1 cellular context compared by ENCODE assay signal in the genomic region with DNA sequence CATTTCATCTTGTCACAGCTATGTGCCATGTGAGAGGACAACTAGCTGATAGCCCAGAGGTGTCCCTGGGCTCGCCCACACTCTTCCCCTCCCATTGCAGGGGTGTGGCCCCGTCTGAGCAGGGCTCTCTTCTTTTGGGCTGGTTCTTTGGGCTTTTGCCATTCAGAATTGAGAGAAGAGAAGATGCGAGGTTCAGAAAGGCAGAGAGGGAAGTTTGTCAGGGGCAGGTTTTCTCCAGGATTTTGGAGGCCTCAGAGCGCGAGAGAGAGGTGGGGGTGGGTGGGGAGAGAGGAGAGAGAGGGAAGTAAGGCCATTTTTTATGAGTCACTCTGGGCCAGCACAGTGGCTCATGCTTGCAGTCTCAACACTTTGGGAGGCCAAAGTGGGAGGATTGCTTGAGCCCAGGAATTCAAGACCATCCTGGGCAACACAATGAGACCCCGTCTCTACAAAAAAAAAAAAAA.
A peak's percentile ranks its signal among the peaks of the same experiment; 100 is the strongest.
TF ChIP-seq lines count a peak whose summit lies in the region.

No MANE protein-coding gene starts in this region.

TF ChIP-seq in HEK293, 187 proteins besides CTCF, POLR2A, EP300 and RAD21 (continued from another document):
- TF ChIP-seq, protein P1, sequence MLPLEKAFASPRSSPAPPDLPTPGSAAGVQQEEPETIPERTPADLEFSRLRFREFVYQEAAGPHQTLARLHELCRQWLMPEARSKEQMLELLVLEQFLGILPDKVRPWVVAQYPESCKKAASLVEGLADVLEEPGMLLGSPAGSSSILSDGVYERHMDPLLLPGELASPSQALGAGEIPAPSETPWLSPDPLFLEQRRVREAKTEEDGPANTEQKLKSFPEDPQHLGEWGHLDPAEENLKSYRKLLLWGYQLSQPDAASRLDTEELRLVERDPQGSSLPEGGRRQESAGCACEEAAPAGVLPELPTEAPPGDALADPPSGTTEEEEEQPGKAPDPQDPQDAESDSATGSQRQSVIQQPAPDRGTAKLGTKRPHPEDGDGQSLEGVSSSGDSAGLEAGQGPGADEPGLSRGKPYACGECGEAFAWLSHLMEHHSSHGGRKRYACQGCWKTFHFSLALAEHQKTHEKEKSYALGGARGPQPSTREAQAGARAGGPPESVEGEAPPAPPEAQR (tag by site-specific recombination; IDR thresholded peaks at IDR 0.05): no peak
- TF ChIP-seq PATZ1 (tag by site-specific recombination; IDR thresholded peaks at IDR 0.05) (0 out of 2 replicates have a peak, but pooled peaks have one; percentile 12), SP3 (tag by site-specific recombination; IDR thresholded peaks at IDR 0.05) (peak; percentile 19; the same call in 1 of the 2 replicates), KLF1 (tag by site-specific recombination; IDR thresholded peaks at IDR 0.05) (0 out of 2 replicates have a peak, but pooled peaks have one; percentile 44), ZNF600 (tag by site-specific recombination; IDR thresholded peaks at IDR 0.05) (0 out of 2 replicates have a peak, but pooled peaks have one; percentile 30), PRDM1 (tag by site-specific recombination; IDR thresholded peaks at IDR 0.05) (no peak), ZNF37A (tag by site-specific recombination; IDR thresholded peaks at IDR 0.05) (no peak), ZFHX2 (tag by site-specific recombination; conservative IDR thresholded peaks at IDR 0.05) (peak; percentile 73), ZNF112 (tag by site-specific recombination; IDR thresholded peaks at IDR 0.05) (no peak), EGR2 (tag by site-specific recombination; IDR thresholded peaks at IDR 0.05; ENCODE audit: low read depth) (peak; percentile 65), ZNF138 (tag by site-specific recombination; IDR thresholded peaks at IDR 0.05; ENCODE audit: borderline replicate concordance) (no peak)
- TF ChIP-seq, protein P2, sequence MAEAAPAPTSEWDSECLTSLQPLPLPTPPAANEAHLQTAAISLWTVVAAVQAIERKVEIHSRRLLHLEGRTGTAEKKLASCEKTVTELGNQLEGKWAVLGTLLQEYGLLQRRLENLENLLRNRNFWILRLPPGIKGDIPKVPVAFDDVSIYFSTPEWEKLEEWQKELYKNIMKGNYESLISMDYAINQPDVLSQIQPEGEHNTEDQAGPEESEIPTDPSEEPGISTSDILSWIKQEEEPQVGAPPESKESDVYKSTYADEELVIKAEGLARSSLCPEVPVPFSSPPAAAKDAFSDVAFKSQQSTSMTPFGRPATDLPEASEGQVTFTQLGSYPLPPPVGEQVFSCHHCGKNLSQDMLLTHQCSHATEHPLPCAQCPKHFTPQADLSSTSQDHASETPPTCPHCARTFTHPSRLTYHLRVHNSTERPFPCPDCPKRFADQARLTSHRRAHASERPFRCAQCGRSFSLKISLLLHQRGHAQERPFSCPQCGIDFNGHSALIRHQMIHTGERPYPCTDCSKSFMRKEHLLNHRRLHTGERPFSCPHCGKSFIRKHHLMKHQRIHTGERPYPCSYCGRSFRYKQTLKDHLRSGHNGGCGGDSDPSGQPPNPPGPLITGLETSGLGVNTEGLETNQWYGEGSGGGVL (tag by site-specific recombination; IDR thresholded peaks at IDR 0.05): peak; percentile 39; the same call in 1 of the 2 replicates
